Comparison of ENCODE assay signal across 14 cellular contexts in the genomic region with DNA sequence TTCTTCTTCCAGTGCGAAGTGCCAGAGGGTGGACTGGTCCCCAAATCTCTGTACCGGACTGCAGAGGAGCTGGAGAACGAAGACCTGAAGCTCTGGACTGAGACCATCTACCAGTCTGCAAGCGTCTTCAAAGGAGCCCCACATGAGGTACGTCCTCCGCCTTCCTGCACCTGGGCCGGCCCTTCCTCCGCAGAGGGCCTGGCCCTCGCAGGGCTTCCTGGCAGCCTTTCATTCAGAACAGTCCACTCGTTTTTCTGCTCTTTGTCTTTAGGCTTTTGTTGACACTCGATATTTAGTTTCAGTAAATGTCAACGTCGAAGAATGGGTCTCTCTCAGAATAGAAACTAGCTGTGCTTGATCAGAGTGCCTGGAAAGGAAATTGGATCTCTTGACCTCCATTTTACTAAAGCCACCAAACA.
A peak's percentile ranks its signal among the peaks of the same experiment; 100 is the strongest.
DNase-seq lines count a peak whose midpoint lies in the region; ATAC-seq, FAIRE-seq and TF ChIP-seq lines count a peak whose summit lies in the region.
"Had no signal": no experiment of that assay in that cellular context is flagged by ENCODE, and none has a peak within 500 bp of the region (broad histone marks: within the 10 kb centered on the region; RNA-seq: fewer than 3 reads in every experiment).

No MANE protein-coding gene starts in this region.

- no peaks in the 10 kb centered on the region for H3K4me1 Mint-ChIP-seq in activated CD4-positive, alpha-beta memory T cell treated with anti-CD3 and anti-CD28 coated beads for 36 hours (ENCODE audit: low read depth)

- H3K9me3 ChIP-seq in left ventricle myocardium inferior (replicated peaks) = no peaks in the 10 kb centered on the region
- no peaks in the 10 kb centered on the region for H3K9me3 ChIP-seq in adrenal gland (replicated peaks in 1 of 3)
- H3K9me3 ChIP-seq in pancreas = no peaks in the 10 kb centered on the region

- H3K27ac ChIP-seq in left ventricle myocardium inferior (replicated peaks) (peak overlapping the region; percentile 64), adrenal gland (peak overlapping the region in 4 of 5 donors; percentile 64 to 83 (median 78)), pancreas (peak overlapping the region in 1 of 4 donors; percentile 39)

- H3K4me1 ChIP-seq in left ventricle myocardium inferior = peaks cover 98% of the 10 kb centered on the region
- H3K4me1 ChIP-seq in adrenal gland (replicated peaks in 1 of 2) = peaks cover 21 to 32% of the 10 kb centered on the region in 2 donors
- peaks cover 0 to 10% (median 6%) of the 10 kb centered on the region in 3 donors for H3K4me1 ChIP-seq in pancreas

- no peak overlapping the region for H3K4me3 Mint-ChIP-seq in activated CD4-positive, alpha-beta memory T cell treated with anti-CD3 and anti-CD28 coated beads for 36 hours
- H3K4me3 Mint-ChIP-seq: activated T-helper 1 cell treated with anti-CD3 and anti-CD28 coated beads, Interleukin-12 subunit alpha, Interleukin-12 subunit beta, Interleukin-2, Interleukin-4 antibody, amounts not matched to agents 30 ng/mL and 10 ng/mL and 1 ng/mL, durations not matched to agents 14 hours and 24 hours and 36 hours; endodermal cell; natural killer cell treated with Interleukin-12 subunit alpha and Interleukin-12 subunit beta and Interleukin-15 and Interleukin-18, amount 100 ng/mL, for 72 hours had no signal

- H3K27me3 Mint-ChIP-seq in activated CD4-positive, alpha-beta memory T cell treated with anti-CD3 and anti-CD28 coated beads for 36 hours = no peaks in the 10 kb centered on the region
- H3K27me3 Mint-ChIP-seq: natural killer cell treated with Interleukin-12 subunit alpha and Interleukin-12 subunit beta and Interleukin-15 and Interleukin-18, amount 100 ng/mL, for 72 hours had no signal

- H3K4me3 ChIP-seq in left ventricle myocardium inferior (no peak overlapping the region), adrenal gland (no peak overlapping the region), pancreas (no peak overlapping the region)
- H3K4me3 ChIP-seq: skin epidermis had no signal

- no peak overlapping the region for H3K27ac Mint-ChIP-seq in activated CD4-positive, alpha-beta memory T cell treated with anti-CD3 and anti-CD28 coated beads for 36 hours
- H3K27ac Mint-ChIP-seq: activated T-helper 1 cell treated with anti-CD3 and anti-CD28 coated beads, Interleukin-12 subunit alpha, Interleukin-12 subunit beta, Interleukin-2, Interleukin-4 antibody, amounts not matched to agents 30 ng/mL and 10 ng/mL and 1 ng/mL, durations not matched to agents 14 hours and 24 hours and 36 hours; endodermal cell had no signal

- no peak for DNase-seq in left ventricle myocardium inferior
- DNase-seq in Right ventricle myocardium superior = no peak
- DNase-seq in adrenal gland = peak in 1 of 7 donors; percentile 15
- DNase-seq in pancreas = peak in 1 of 6 donors; percentile 37
- no peak for DNase-seq in activated CD4-positive, alpha-beta memory T cell treated with anti-CD3 and anti-CD28 coated beads for 36 hours
- DNase-seq in NCI-H82 (lab: John Stamatoyannopoulos, UW) = no peak
- no peak for DNase-seq in GM20000 (ENCODE audit: low spot score)
- DNase-seq: activated CD4-positive, alpha-beta T cell treated with anti-CD3 and anti-CD28 coated beads for 4 hours; endodermal cell; glutamatergic neuron had no signal

- POLR2A ChIA-PET in activated CD4-positive, alpha-beta memory T cell treated with anti-CD3 and anti-CD28 coated beads for 36 hours (lab: Charles Lee) = no interaction called here

- TF ChIP-seq CTCF in left ventricle myocardium inferior (IDR thresholded peaks at IDR 0.05; ENCODE audit: borderline replicate concordance) (no peak), adrenal gland (IDR thresholded peaks at IDR 0.05) (no peak), pancreas (IDR thresholded peaks at IDR 0.05) (no peak), GM20000 (IDR thresholded peaks at IDR 0.05; ENCODE audit: extremely low read depth, missing control alignments) (no peak)

- 57 to 65% (median 64%) methylated on average over 12 to 13 of the region's 13 CpGs for WGBS in adrenal gland, 4 donors
- 47 to 70% methylated on average over 13 of the region's 13 CpGs for WGBS in pancreas, 2 donors

- H3K27me3 ChIP-seq in left ventricle myocardium inferior (ENCODE audit: low read depth) = no peaks in the 10 kb centered on the region
- no peaks in the 10 kb centered on the region for H3K27me3 ChIP-seq in adrenal gland
- H3K27me3 ChIP-seq in pancreas = no peaks in the 10 kb centered on the region

- peaks cover 98% of the 10 kb centered on the region for H3K36me3 ChIP-seq in left ventricle myocardium inferior
- peaks cover 0 to 95% of the 10 kb centered on the region in 2 donors for H3K36me3 ChIP-seq in adrenal gland (replicated peaks in 1 of 2)
- peaks cover 0 to 76% (median 30%) of the 10 kb centered on the region in 3 donors for H3K36me3 ChIP-seq in pancreas

- CTCF ChIA-PET in activated CD4-positive, alpha-beta memory T cell treated with anti-CD3 and anti-CD28 coated beads for 36 hours (lab: Charles Lee) = interaction anchor here (2.6 kb wide), 1 partner anchor 123 kb away, joined by 5 read pairs; no protein-coding TSS in a partner anchor

- intact Hi-C loops in left ventricle myocardium inferior (cut with micrococcal nuclease) (loop anchor here (10.0 kb wide), 1 partner anchor 115 kb away; no protein-coding TSS in a partner anchor), Right ventricle myocardium superior (cut with DNase I) (no loop called here), adrenal gland (cut with DNase I) (loop anchor here (10.0 kb wide), 2 partner anchors 55 to 65 kb away; partner anchors contain the start of gene SEC14L1 (in 1 of the 2)), pancreas (cut with DNase I) (no loop called here)
- intact Hi-C loops in activated CD4-positive, alpha-beta memory T cell treated with anti-CD3 and anti-CD28 coated beads for 36 hours (cut with micrococcal nuclease) = no loop called here

- H3K36me3 Mint-ChIP-seq in activated CD4-positive, alpha-beta memory T cell treated with anti-CD3 and anti-CD28 coated beads for 36 hours = peaks cover 55% of the 10 kb centered on the region

- FAIRE-seq in pancreas (lab: Jason Lieb, UNC) = no peak

- no peak for TF ChIP-seq POLR2A in adrenal gland (IDR thresholded peaks at IDR 0.05)

- ATAC-seq in Right ventricle myocardium superior (ENCODE audit: poor library complexity) (no peak), pancreas (peak in 3 of 4 donors; percentile 12 to 52 (median 24)), HG03342 (IDR thresholded peaks at IDR 0.05; ENCODE audit: unreplicated experiment) (no peak)
- ATAC-seq: natural killer cell treated with Interleukin-12 subunit alpha and Interleukin-12 subunit beta and Interleukin-15 and Interleukin-18, amount 100 ng/mL, for 72 hours had no signal

- H3K9me3 Mint-ChIP-seq in activated CD4-positive, alpha-beta memory T cell treated with anti-CD3 and anti-CD28 coated beads for 36 hours = no peaks in the 10 kb centered on the region
- H3K9me3 Mint-ChIP-seq: activated T-helper 1 cell treated with anti-CD3 and anti-CD28 coated beads, Interleukin-12 subunit alpha, Interleukin-12 subunit beta, Interleukin-2, Interleukin-4 antibody, amounts not matched to agents 30 ng/mL and 10 ng/mL and 1 ng/mL, durations not matched to agents 14 hours and 24 hours and 36 hours; endodermal cell; natural killer cell treated with Interleukin-12 subunit alpha and Interleukin-12 subunit beta and Interleukin-15 and Interleukin-18, amount 100 ng/mL, for 72 hours had no signal

Comparison
In these comparisons a context has a peak if more than half of its experiments do, and no peak if none do; other contexts are left out.
1. intact Hi-C loops: an anchor here in left ventricle myocardium inferior (10.0 kb wide) and adrenal gland (10.0 kb wide); none called in Right ventricle myocardium superior, pancreas and activated CD4-positive, alpha-beta memory T cell treated with anti-CD3 and anti-CD28 coated beads for 36 hours.
2. ATAC-seq: peak in pancreas (3 of 4); none in Right ventricle myocardium superior (single experiment) and HG03342 (single experiment).